In genomic region chr1:165551469-165551868, GRCh38 we compare ENCODE assay signal across 26 cellular contexts. TPM values are rescaled to one million over a fixed set of nuclear protein-coding genes. Genes with fewer than 3 reads are reported as not detected.
"Had no signal": no experiment of that assay in that cellular context is flagged by ENCODE, and none has a peak within 500 bp of the region (broad histone marks: within the 10 kb centered on the region; RNA-seq: fewer than 3 reads in every experiment).

No MANE protein-coding gene starts in this region.

- DNase-seq: colonic mucosa; dermis blood vessel endothelial cell; gastrocnemius medialis; immature natural killer cell; left cardiac atrium; mesendoderm; naive B cell; occipital lobe; pancreas; spleen; stimulated activated CD4-positive, alpha-beta T cell treated with anti-CD3 and anti-CD28 coated beads, Interleukin-15, amount 100 ng/mL, for 24 hours; stimulated activated CD4-positive, alpha-beta T cell treated with anti-CD3 and anti-CD28 coated beads, Interleukin-1b, Interleukin-23, amount 100 ng/mL, for 48 hours; stimulated activated CD4-positive, alpha-beta T cell treated with anti-CD3 and anti-CD28 coated beads, Interleukin-4, amount 100 ng/mL, for 4 hours; stimulated activated naive B cell treated with anti-CD40 and anti-IgM and Interleukin-4, amounts not matched to agents 10 μg/mL and 1 μg/mL and 100 μg/mL, for 72 hours; stimulated activated naive CD8-positive, alpha-beta T cell treated with anti-CD3 and anti-CD28 coated beads, Interleukin-15, amount 100 ng/mL, for 72 hours; testis; upper lobe of right lung had no signal

- H3K27ac ChIP-seq: colonic mucosa, gastrocnemius medialis, pancreas, spleen, testis, tibial nerve, upper lobe of right lung, vagina had no signal

- H3K4me1 ChIP-seq: colonic mucosa, pancreas, spleen, testis, upper lobe of right lung, vagina had no signal

- H3K36me3 ChIP-seq: colonic mucosa, gastrocnemius medialis, pancreas, spleen, tibial nerve, upper lobe of right lung, vagina had no signal

- H3K27me3 ChIP-seq: colonic mucosa, gastrocnemius medialis, pancreas, testis, tibial nerve, upper lobe of right lung, vagina had no signal

- H3K4me3 ChIP-seq: colonic mucosa, gastrocnemius medialis, pancreas, spleen, testis, tibial nerve, upper lobe of right lung, vagina had no signal

- H3K9me3 ChIP-seq: colonic mucosa, gastrocnemius medialis, pancreas, spleen, testis, tibial nerve, upper lobe of right lung, vagina had no signal

RNA-seq across cellular contexts. Expression of gene LRRC52, which starts 7.7 kb away (rescaled TPM):
- total RNA-seq: colonic mucosa, dermis blood vessel endothelial cell, epithelial cell of proximal tubule, liver, lung microvascular endothelial cell, occipital lobe, pancreas, progenitor cell of endocrine pancreas, renal cortical epithelial cell, sciatic nerve, spleen, subcutaneous adipose tissue, tibial nerve, vagina had no signal
